In the genomic region with DNA sequence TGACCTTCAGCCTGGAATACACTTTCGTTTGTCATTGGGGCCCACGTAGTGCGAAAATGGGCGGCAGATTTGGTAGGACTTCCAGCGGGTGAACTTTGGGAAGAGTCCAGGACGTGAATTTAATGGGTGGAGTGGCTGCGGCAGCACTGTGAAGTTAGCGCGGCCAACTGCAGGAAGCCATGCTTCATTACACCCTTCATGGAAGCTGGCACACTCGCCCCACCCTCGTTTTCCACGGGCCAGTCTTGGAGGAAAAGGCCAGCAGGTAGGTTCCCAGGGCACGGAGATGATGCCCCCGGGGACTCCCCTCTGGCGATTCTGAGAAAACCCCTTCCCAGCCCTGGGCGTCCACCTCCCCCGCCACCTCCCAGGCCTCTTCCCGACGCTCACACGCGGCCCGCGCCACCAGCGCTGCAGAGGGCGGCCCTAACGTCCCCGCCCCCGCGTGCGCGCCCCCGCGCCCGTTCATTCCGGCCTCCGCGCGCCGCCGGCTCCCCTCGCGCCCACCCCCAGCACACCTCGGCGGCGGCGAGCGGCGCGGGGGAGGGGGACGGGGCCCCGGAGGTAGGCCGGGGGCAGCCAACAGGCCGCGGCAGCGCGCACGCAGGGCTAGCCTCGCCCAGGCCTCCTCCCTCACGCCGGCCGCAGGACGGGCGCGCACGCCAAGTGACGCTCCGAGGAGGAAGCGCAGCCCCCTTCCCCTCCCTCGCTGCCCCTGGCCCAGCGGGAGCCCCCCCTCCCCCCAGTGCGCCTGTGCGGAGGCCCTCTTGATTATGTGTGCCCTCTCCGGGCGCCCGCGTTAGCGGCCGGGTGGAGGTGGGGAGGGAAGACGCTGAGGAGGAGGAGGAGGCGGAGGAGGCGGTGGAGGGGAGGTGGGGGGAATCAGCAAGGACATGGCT, we compare ENCODE assay signal across 2 cellular contexts.
TF ChIP-seq lines count a peak whose summit lies in the region.

A gene (plus strand): TSS at position 656 of the 899 bp plus-strand sequence. CDS start 413 bp downstream, outside the sequence.

TF ChIP-seq in IMR-90, 13 proteins besides CTCF, POLR2A, EP300 and RAD21 (continued from another document):
- no peak for TF ChIP-seq CHD1 (IDR thresholded peaks at IDR 0.05; ENCODE audit: low read depth, low read length)
- TF ChIP-seq MAZ (IDR thresholded peaks at IDR 0.05; ENCODE audit: borderline replicate concordance, low read depth, low read length) = peak; percentile 95
- TF ChIP-seq NFE2L2 (IDR thresholded peaks at IDR 0.05; ENCODE audit: low read depth, low read length) = no peak
- no peak for TF ChIP-seq RFX5 (IDR thresholded peaks at IDR 0.05; ENCODE audit: low read depth, low read length)
- no peak for TF ChIP-seq SMC3 (IDR thresholded peaks at IDR 0.05; ENCODE audit: low read depth, low read length)
- no peak for TF ChIP-seq MAFK (IDR thresholded peaks at IDR 0.05; ENCODE audit: low read depth, low read length)
- TF ChIP-seq CEBPB (IDR thresholded peaks at IDR 0.05; ENCODE audit: low read depth, low read length) = no peak
- TF ChIP-seq RCOR1 (IDR thresholded peaks at IDR 0.05; ENCODE audit: insufficient replicate concordance, low read length) = no peak
- TF ChIP-seq, protein P1, sequence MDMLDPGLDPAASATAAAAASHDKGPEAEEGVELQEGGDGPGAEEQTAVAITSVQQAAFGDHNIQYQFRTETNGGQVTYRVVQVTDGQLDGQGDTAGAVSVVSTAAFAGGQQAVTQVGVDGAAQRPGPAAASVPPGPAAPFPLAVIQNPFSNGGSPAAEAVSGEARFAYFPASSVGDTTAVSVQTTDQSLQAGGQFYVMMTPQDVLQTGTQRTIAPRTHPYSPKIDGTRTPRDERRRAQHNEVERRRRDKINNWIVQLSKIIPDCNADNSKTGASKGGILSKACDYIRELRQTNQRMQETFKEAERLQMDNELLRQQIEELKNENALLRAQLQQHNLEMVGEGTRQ (IDR thresholded peaks at IDR 0.05; ENCODE audit: low read depth, low read length) = no peak

TF ChIP-seq in PFSK-1, 5 proteins besides CTCF, POLR2A, EP300 and RAD21 (continued from another document):
- TF ChIP-seq, protein P2, sequence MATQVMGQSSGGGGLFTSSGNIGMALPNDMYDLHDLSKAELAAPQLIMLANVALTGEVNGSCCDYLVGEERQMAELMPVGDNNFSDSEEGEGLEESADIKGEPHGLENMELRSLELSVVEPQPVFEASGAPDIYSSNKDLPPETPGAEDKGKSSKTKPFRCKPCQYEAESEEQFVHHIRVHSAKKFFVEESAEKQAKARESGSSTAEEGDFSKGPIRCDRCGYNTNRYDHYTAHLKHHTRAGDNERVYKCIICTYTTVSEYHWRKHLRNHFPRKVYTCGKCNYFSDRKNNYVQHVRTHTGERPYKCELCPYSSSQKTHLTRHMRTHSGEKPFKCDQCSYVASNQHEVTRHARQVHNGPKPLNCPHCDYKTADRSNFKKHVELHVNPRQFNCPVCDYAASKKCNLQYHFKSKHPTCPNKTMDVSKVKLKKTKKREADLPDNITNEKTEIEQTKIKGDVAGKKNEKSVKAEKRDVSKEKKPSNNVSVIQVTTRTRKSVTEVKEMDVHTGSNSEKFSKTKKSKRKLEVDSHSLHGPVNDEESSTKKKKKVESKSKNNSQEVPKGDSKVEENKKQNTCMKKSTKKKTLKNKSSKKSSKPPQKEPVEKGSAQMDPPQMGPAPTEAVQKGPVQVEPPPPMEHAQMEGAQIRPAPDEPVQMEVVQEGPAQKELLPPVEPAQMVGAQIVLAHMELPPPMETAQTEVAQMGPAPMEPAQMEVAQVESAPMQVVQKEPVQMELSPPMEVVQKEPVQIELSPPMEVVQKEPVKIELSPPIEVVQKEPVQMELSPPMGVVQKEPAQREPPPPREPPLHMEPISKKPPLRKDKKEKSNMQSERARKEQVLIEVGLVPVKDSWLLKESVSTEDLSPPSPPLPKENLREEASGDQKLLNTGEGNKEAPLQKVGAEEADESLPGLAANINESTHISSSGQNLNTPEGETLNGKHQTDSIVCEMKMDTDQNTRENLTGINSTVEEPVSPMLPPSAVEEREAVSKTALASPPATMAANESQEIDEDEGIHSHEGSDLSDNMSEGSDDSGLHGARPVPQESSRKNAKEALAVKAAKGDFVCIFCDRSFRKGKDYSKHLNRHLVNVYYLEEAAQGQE (IDR thresholded peaks at IDR 0.05; ENCODE audit: insufficient read depth in 1 of 2, low read depth in 2 of 2, low read length in 2 of 2) = no peak; a peak in 1 of 4 replicates
- TF ChIP-seq TAF1 (IDR thresholded peaks at IDR 0.05; ENCODE audit: borderline replicate concordance, insufficient read depth, low read length) = peak; percentile 30; the same call in 1 of the 2 replicates
- TF ChIP-seq POLR2AphosphoS5 (IDR thresholded peaks at IDR 0.05; ENCODE audit: low read depth, low read length) = peak; percentile 62
- TF ChIP-seq FOXP2 (optimal IDR thresholded peaks at IDR 0.05; ENCODE audit: borderline replicate concordance, extremely low read depth, extremely low read length, insufficient read depth) = peak; percentile 88
